Comparison of ENCODE assay signal across 2 cellular contexts in genomic region chr1:246597340-246597739, GRCh38.
TF ChIP-seq lines count a peak whose summit lies in the region.

No MANE protein-coding gene starts in this region.

TF ChIP-seq in H1, 55 proteins besides CTCF, POLR2A, EP300 and RAD21:
- no peak for TF ChIP-seq ATF2 (IDR thresholded peaks at IDR 0.05; ENCODE audit: low read length)
- no peak for TF ChIP-seq SIX5 (IDR thresholded peaks at IDR 0.05; ENCODE audit: low read depth, low read length)
- TF ChIP-seq SP1 (IDR thresholded peaks at IDR 0.05; ENCODE audit: low read depth, low read length): no peak
- no peak for TF ChIP-seq SP2 (IDR thresholded peaks at IDR 0.05; ENCODE audit: low read length)
- TF ChIP-seq E2F6 (IDR thresholded peaks at IDR 0.05): peak; percentile 45; the same call in 1 of the 2 replicates
- no peak for TF ChIP-seq SIN3A (conservative IDR thresholded peaks at IDR 0.05 in 1 of 2, IDR thresholded peaks at IDR 0.05 in 1 of 2; ENCODE audit: low read depth in 1 of 2, low read length in 2 of 2)

TF ChIP-seq in GM12891, 5 proteins besides CTCF, POLR2A, EP300 and RAD21:
- TF ChIP-seq TAF1 (IDR thresholded peaks at IDR 0.05; ENCODE audit: low read depth, low read length): no peak
- no peak for TF ChIP-seq PAX5 (IDR thresholded peaks at IDR 0.05; ENCODE audit: insufficient read depth, low read length, severe bottlenecking)
- no peak for TF ChIP-seq POLR2AphosphoS5 (IDR thresholded peaks at IDR 0.05; ENCODE audit: low read depth, low read length)
- TF ChIP-seq POU2F2 (IDR thresholded peaks at IDR 0.05; ENCODE audit: low read depth, low read length): no peak
- TF ChIP-seq SPI1 (IDR thresholded peaks at IDR 0.05; ENCODE audit: low read depth, low read length): no peak
